In genomic region chr17:79872762-79873161, GRCh38 we compare ENCODE assay signal across 24 cellular contexts. TPM values are rescaled to one million over a fixed set of nuclear protein-coding genes. Genes with fewer than 3 reads are reported as not detected.
DNase-seq lines count a peak whose midpoint lies in the region; ATAC-seq, FAIRE-seq and TF ChIP-seq lines count a peak whose summit lies in the region.
"Had no signal": no experiment of that assay in that cellular context is flagged by ENCODE, and none has a peak within 500 bp of the region (broad histone marks: within the 10 kb centered on the region; RNA-seq: fewer than 3 reads in every experiment).

No MANE protein-coding gene starts in this region.

- WGBS in hepatocyte (ENCODE audit: low lambda C conversion rate, missing lambda C conversion rate) = 95% methylated on average over 10 of the region's 10 CpGs

- H3K27ac ChIP-seq in hepatocyte = no peak overlapping the region
- H3K27ac ChIP-seq: BLaER1 treated with 17β-estradiol and CSF1 and Interleukin-3, amounts not matched to agents 10 nM and 100 nM; PC-9 had no signal

- peak; percentile 5 for FAIRE-seq in urothelium cell line (lab: Jason Lieb, UNC)
- FAIRE-seq: GM12891 had no signal

- no peaks in the 10 kb centered on the region for H3K79me2 ChIP-seq in hepatocyte

- intact Hi-C loops in left ventricle myocardium superior (cut with micrococcal nuclease) (no loop called here), left cardiac atrium (cut with DNase I) (no loop called here)

- ATAC-seq in left ventricle myocardium superior (no peak), left cardiac atrium (no peak)
- ATAC-seq: CD8-positive, alpha-beta T cell had no signal

- no peaks in the 10 kb centered on the region for H3K27me3 ChIP-seq in hepatocyte
- H3K27me3 ChIP-seq: BLaER1 treated with 17β-estradiol and CSF1 and Interleukin-3, amounts not matched to agents 10 nM and 100 nM had no signal

- no peaks in the 10 kb centered on the region for H3K9me3 ChIP-seq in hepatocyte (ENCODE audit: low read depth)
- H3K9me3 ChIP-seq: BLaER1 treated with 17β-estradiol and CSF1 and Interleukin-3, amounts not matched to agents 10 nM and 100 nM had no signal

- no peak overlapping the region for H2AFZ ChIP-seq in hepatocyte
- H2AFZ ChIP-seq: PC-9 had no signal

- H3K9me2 ChIP-seq in hepatocyte (replicated peaks; ENCODE audit: insufficient read depth) = no peaks in the 10 kb centered on the region

- peak; percentile 7 for DNase-seq in NOMO-1 treated with DMSO at 0.1 percent for 48 hours (lab: John Stamatoyannopoulos, UW; ENCODE audit: unreplicated experiment)
- no peak for DNase-seq in NOMO-1 treated with dmso at 0.1 percent for 144 hours (lab: John Stamatoyannopoulos, UW; ENCODE audit: unreplicated experiment)
- peak; percentile 4 for DNase-seq in left ventricle myocardium superior
- DNase-seq in left cardiac atrium = no peak
- DNase-seq in hepatocyte (ENCODE audit: low spot score) = peak; percentile 1
- DNase-seq in urothelium cell line (ENCODE audit: low spot score) = no peak
- no peak for DNase-seq in SIG-M5 (lab: John Stamatoyannopoulos, UW)
- no peak for DNase-seq in activated effector memory CD4-positive, alpha-beta T cell treated with anti-CD3 and anti-CD28 coated beads, Interleukin-2, amount 50 U/mL, for 16 hours
- DNase-seq: 8988T; Calu3; CD8-positive, alpha-beta T cell; DMS153; H9; HFFc6; MM.1S; NCI-H1105 treated with DMSO at 0.1 percent for 48 hours; NCI-H2029 treated with DMSO at 0.1 percent for 48 hours; NCI-H2171; NCI-H526; PC-9; RPMI8226; SHP77 treated with DMSO at 0.1 percent for 48 hours had no signal

- no peak overlapping the region for H3K4me3 ChIP-seq in hepatocyte
- H3K4me3 ChIP-seq: BLaER1 treated with 17β-estradiol and CSF1 and Interleukin-3, amounts not matched to agents 10 nM and 100 nM; PC-9 had no signal

- no peaks in the 10 kb centered on the region for H3K36me3 ChIP-seq in hepatocyte (replicated peaks; ENCODE audit: insufficient read depth, low read depth)
- H3K36me3 ChIP-seq: BLaER1 treated with 17β-estradiol and CSF1 and Interleukin-3, amounts not matched to agents 10 nM and 100 nM had no signal

- no peak overlapping the region for H3K4me2 ChIP-seq in hepatocyte
- H3K4me2 ChIP-seq: BLaER1 treated with 17β-estradiol and CSF1 and Interleukin-3, amounts not matched to agents 10 nM and 100 nM; PC-9 had no signal

- no peaks in the 10 kb centered on the region for H4K20me1 ChIP-seq in hepatocyte (ENCODE audit: insufficient read depth, poor library complexity, severe bottlenecking)
- H4K20me1 ChIP-seq: BLaER1 treated with 17β-estradiol and CSF1 and Interleukin-3, amounts not matched to agents 10 nM and 100 nM had no signal

- no peaks in the 10 kb centered on the region for H3K4me1 ChIP-seq in hepatocyte (ENCODE audit: insufficient read depth)

- TF ChIP-seq CTCF in hepatocyte (IDR thresholded peaks at IDR 0.05; ENCODE audit: poor library complexity) = no peak

RNA-seq across cellular contexts. Expression of gene CBX4, which starts 33.5 kb away (rescaled TPM):
- 27.4 TPM for total RNA-seq in left ventricle myocardium superior
- total RNA-seq in left cardiac atrium = 10 to 100 TPM; 17.9 to 24.2 TPM
- 49.6 and 56.1 TPM in 2 replicates for total RNA-seq in hepatocyte
- polyA plus RNA-seq in hepatocyte = 74.3 and 86.7 TPM in 2 replicates

Comparison
In these comparisons a context has a peak if more than half of its experiments do, and no peak if none do; other contexts are left out.
1. DNase-seq: peak in NOMO-1 treated with DMSO at 0.1 percent for 48 hours (single experiment), left ventricle myocardium superior (single experiment) and hepatocyte (single experiment); none in NOMO-1 treated with dmso at 0.1 percent for 144 hours (single experiment), left cardiac atrium (single experiment), urothelium cell line (single experiment), SIG-M5 (single experiment) and activated effector memory CD4-positive, alpha-beta T cell treated with anti-CD3 and anti-CD28 coated beads, Interleukin-2, amount 50 U/mL, for 16 hours (single experiment).